9 cellular contexts compared by ENCODE assay signal in genomic region chr9:98315551-98316060, GRCh38.
DNase-seq lines count a peak whose midpoint lies in the region; ATAC-seq, FAIRE-seq and TF ChIP-seq lines count a peak whose summit lies in the region.
"Had no signal": no experiment of that assay in that cellular context is flagged by ENCODE, and none has a peak within 500 bp of the region (broad histone marks: within the 10 kb centered on the region; RNA-seq: fewer than 3 reads in every experiment).

No MANE protein-coding gene starts in this region.

- no peaks in the 10 kb centered on the region for H3K36me3 Mint-ChIP-seq in activated CD4-positive, alpha-beta T cell treated with anti-CD3 and anti-CD28 coated beads for 36 hours (ENCODE audit: low read depth)
- H3K36me3 Mint-ChIP-seq in chondrocyte (ENCODE audit: low read depth), result no peaks in the 10 kb centered on the region

- H3K9me3 Mint-ChIP-seq in activated CD4-positive, alpha-beta T cell treated with anti-CD3 and anti-CD28 coated beads for 36 hours (ENCODE audit: low read depth), result no peaks in the 10 kb centered on the region
- no peaks in the 10 kb centered on the region for H3K9me3 Mint-ChIP-seq in chondrocyte (ENCODE audit: low read depth)

- in situ Hi-C loops in HepG2 (cut with HindIII; ENCODE audit: extremely low pct_ligation_motif_present, low pct_unique_long_range_greater_than_20kb), result loop anchor here (5.0 to 10.0 kb wide), 2 partner anchors 389 to 462 kb away; partner anchors contain the start of gene GABBR2

- no peaks in the 10 kb centered on the region for H3K4me1 Mint-ChIP-seq in activated CD4-positive, alpha-beta T cell treated with anti-CD3 and anti-CD28 coated beads for 36 hours
- no peaks in the 10 kb centered on the region for H3K4me1 Mint-ChIP-seq in chondrocyte (ENCODE audit: low read depth)

- TF ChIP-seq RAD21 in HepG2 (CRISPR knock-in tag; IDR thresholded peaks at IDR 0.05), result peak; percentile 87

- DNase-seq in A673 (ENCODE audit: low spot score) (peak; percentile 85), NCI-H526 (lab: John Stamatoyannopoulos, UW) (peak; percentile 54 to 86), chondrocyte (ENCODE audit: low spot score) (no peak), HepG2 (ENCODE audit: low spot score) (peak; percentile 80)
- DNase-seq in activated CD4-positive, alpha-beta T cell treated with anti-CD3 and anti-CD28 coated beads for 36 hours, result peak; percentile 90
- peak; percentile 70 to 79 for DNase-seq in stimulated activated CD4-positive, alpha-beta T cell treated with anti-CD3 and anti-CD28 coated beads, Interleukin-4, amount 100 ng/mL, for 48 hours (ENCODE audit: low read depth in 2 of 2)

- ATAC-seq in GM18873 (IDR thresholded peaks at IDR 0.05; ENCODE audit: low FRiP score, unreplicated experiment) (peak; percentile 61), HG03460 (IDR thresholded peaks at IDR 0.05; ENCODE audit: unreplicated experiment) (peak; percentile 75), HepG2 (peak; percentile 98)
- peak; percentile 96 for ATAC-seq in activated CD4-positive, alpha-beta T cell treated with anti-CD3 and anti-CD28 coated beads for 36 hours

- H3K27me3 Mint-ChIP-seq in activated CD4-positive, alpha-beta T cell treated with anti-CD3 and anti-CD28 coated beads for 36 hours, result no peaks in the 10 kb centered on the region
- H3K27me3 Mint-ChIP-seq in chondrocyte (ENCODE audit: low read depth), result peaks cover 14% of the 10 kb centered on the region

- no peaks in the 10 kb centered on the region for H3K79me2 ChIP-seq in HepG2 (ENCODE audit: insufficient read depth, low read length)

- TF ChIP-seq EP300 in HepG2 (IDR thresholded peaks at IDR 0.05; ENCODE audit: low read depth in 2 of 2, low read length in 2 of 2) (no peak), HepG2 (CRISPR knock-in tag; IDR thresholded peaks at IDR 0.05; ENCODE audit: borderline replicate concordance) (no peak)

- no peak overlapping the region for H3K27ac Mint-ChIP-seq in activated CD4-positive, alpha-beta T cell treated with anti-CD3 and anti-CD28 coated beads for 36 hours
- H3K27ac Mint-ChIP-seq in chondrocyte (ENCODE audit: unreplicated experiment), result no peak overlapping the region

- intact Hi-C loops in A673 (cut with micrococcal nuclease; ENCODE audit: unreplicated experiment), result loop anchor here (1.0 to 5.0 kb wide), 3 partner anchors 391 to 477 kb away; no protein-coding TSS in a partner anchor
- intact Hi-C loops in activated CD4-positive, alpha-beta T cell treated with anti-CD3 and anti-CD28 coated beads for 36 hours (cut with DNase I, micrococcal nuclease), result loop anchor here (1.0 to 10.0 kb wide), 5 partner anchors 389 to 476 kb away; partner anchors contain the start of gene GABBR2 (in 1 of the 2)
- intact Hi-C loops in HepG2 (cut with micrococcal nuclease; ENCODE audit: unreplicated experiment), result loop anchor here (1.0 kb wide), 2 partner anchors 392 to 461 kb away; no protein-coding TSS in a partner anchor

- WGBS in HepG2 (ENCODE audit: low lambda C conversion rate), result 13% methylated on average over 1 of the region's 9 CpGs

- H3K36me3 ChIP-seq in A673 (ENCODE audit: insufficient read depth, low read length, poor library complexity, severe bottlenecking) (no peaks in the 10 kb centered on the region), HepG2 (replicated peaks in 1 of 2; ENCODE audit: control insufficient read depth in 1 of 2, insufficient read depth in 2 of 2, low read length in 2 of 2) (no peaks in the 10 kb centered on the region)

- BruUV-seq in A673 (replicated peaks; lab: Mats Ljungman, UMichigan) (no TSS peak), HepG2 (replicated peaks; lab: Mats Ljungman, UMichigan) (no TSS peak)

- CTCF ChIA-PET in A673 (lab: Charles Lee), result interaction anchor here (0.5 to 2.3 kb wide), 5 partner anchors 207 to 818 kb away, joined by 3 to 15 read pairs (median 4); no protein-coding TSS in a partner anchor
- CTCF ChIA-PET in activated CD4-positive, alpha-beta T cell treated with anti-CD3 and anti-CD28 coated beads for 36 hours (lab: Charles Lee), result interaction anchor here (0.6 to 2.2 kb wide), 14 partner anchors 8 to 531 kb away, joined by 3 to 18 read pairs (median 4); no protein-coding TSS in a partner anchor
- CTCF ChIA-PET in HepG2 (lab: Yijun Ruan, JAX; ENCODE audit: low intra/inter-chr PET ratio, low total read pairs), result interaction anchor here (1.5 to 1.7 kb wide), 3 partner anchors 460 to 481 kb away, joined by 5 to 21 read pairs (median 6); partner anchors contain the start of gene ANKS6

- H3K27me3 ChIP-seq in A673 (replicated peaks; ENCODE audit: insufficient read depth, low read depth, low read length, poor library complexity) (no peaks in the 10 kb centered on the region), HepG2 (ENCODE audit: control insufficient read depth in 1 of 2, insufficient read depth in 2 of 2, low read length in 2 of 2) (peaks cover 0 to 12% of the 10 kb centered on the region in 2 experiments; a peak in 3 of 5 replicates)

- H3K27ac ChIP-seq in A673 (ENCODE audit: low read depth, low read length, poor library complexity, severe bottlenecking), result no peak overlapping the region
- H3K27ac ChIP-seq in HepG2 (ENCODE audit: extremely low read length, insufficient read depth, low read length), result no peak overlapping the region

- H3K4me3 Mint-ChIP-seq in activated CD4-positive, alpha-beta T cell treated with anti-CD3 and anti-CD28 coated beads for 36 hours, result no peak overlapping the region
- H3K4me3 Mint-ChIP-seq in chondrocyte (ENCODE audit: unreplicated experiment), result no peak overlapping the region

- H3K4me1 ChIP-seq in A673 (ENCODE audit: insufficient read depth, low read length, poor library complexity, severe bottlenecking) (no peaks in the 10 kb centered on the region), HepG2 (ENCODE audit: insufficient read depth, low read length) (no peaks in the 10 kb centered on the region)

- H3K4me3 ChIP-seq in A673 (ENCODE audit: low read depth, low read length, poor library complexity, severe bottlenecking), result no peak overlapping the region
- no peak overlapping the region for H3K4me3 ChIP-seq in HepG2 (replicated peaks in 1 of 3; ENCODE audit: insufficient read depth in 1 of 3, low read depth in 2 of 3, low read length in 3 of 3)

- FAIRE-seq in HepG2 (lab: Jason Lieb, UNC), result peak; percentile 82
- FAIRE-seq: G401.6 had no signal

- POLR2A ChIA-PET in A673 (lab: Charles Lee; ENCODE audit: low non-redundant PET), result interaction anchor here (0.7 kb wide), 1 partner anchor 1951 kb away, joined by 8 read pairs; no protein-coding TSS in a partner anchor
- POLR2A ChIA-PET in activated CD4-positive, alpha-beta T cell treated with anti-CD3 and anti-CD28 coated beads for 36 hours (lab: Charles Lee), result no interaction called here
- POLR2A ChIA-PET in HepG2 (lab: Yijun Ruan, JAX), result no interaction called here

- TF ChIP-seq POLR2A in HepG2 (IDR thresholded peaks at IDR 0.05; ENCODE audit: insufficient read depth in 1 of 2, low read depth in 2 of 2, low read length in 2 of 2), result no peak

- no peak overlapping the region for H2AFZ ChIP-seq in HepG2 (ENCODE audit: low read length)

- H4K20me1 ChIP-seq in HepG2 (ENCODE audit: insufficient read depth, low read length), result no peaks in the 10 kb centered on the region

- no peak overlapping the region for H3K9ac ChIP-seq in HepG2 (ENCODE audit: insufficient read depth, low read depth, low read length)

- TF ChIP-seq CTCF in A673 (conservative IDR thresholded peaks at IDR 0.05; ENCODE audit: low read depth, low read length), result peak; percentile 95
- peak; percentile 94 for TF ChIP-seq CTCF in chondrocyte (IDR thresholded peaks at IDR 0.05)
- TF ChIP-seq CTCF in HepG2 (CRISPR knock-in tag; IDR thresholded peaks at IDR 0.05), result peak; percentile 96

- H3K9me3 ChIP-seq in A673 (ENCODE audit: low read depth, low read length, poor library complexity, severe bottlenecking) (no peaks in the 10 kb centered on the region), HepG2 (ENCODE audit: low read length) (no peaks in the 10 kb centered on the region)

- no peak overlapping the region for H3K4me2 ChIP-seq in HepG2 (ENCODE audit: low read depth, low read length)

TF ChIP-seq in HepG2, 621 proteins besides CTCF, POLR2A, EP300 and RAD21 (continues in another document):
- TF ChIP-seq ZNF773 (CRISPR knock-in tag; IDR thresholded peaks at IDR 0.05; ENCODE audit: borderline replicate concordance) (no peak), ZBTB7A (CRISPR knock-in tag; IDR thresholded peaks at IDR 0.05) (peak; percentile 77; the same call in 1 of the 2 replicates), ZBTB3 (CRISPR knock-in tag; IDR thresholded peaks at IDR 0.05; ENCODE audit: borderline replicate concordance, low read depth) (no peak), DMAP1 (CRISPR knock-in tag; IDR thresholded peaks at IDR 0.05) (no peak), BATF2 (CRISPR knock-in tag; IDR thresholded peaks at IDR 0.05) (no peak), SMYD3 (CRISPR knock-in tag; IDR thresholded peaks at IDR 0.05) (no peak), XRCC5 (optimal IDR thresholded peaks at IDR 0.05; ENCODE audit: low read length) (peak; percentile 61)
- TF ChIP-seq, protein P1, sequence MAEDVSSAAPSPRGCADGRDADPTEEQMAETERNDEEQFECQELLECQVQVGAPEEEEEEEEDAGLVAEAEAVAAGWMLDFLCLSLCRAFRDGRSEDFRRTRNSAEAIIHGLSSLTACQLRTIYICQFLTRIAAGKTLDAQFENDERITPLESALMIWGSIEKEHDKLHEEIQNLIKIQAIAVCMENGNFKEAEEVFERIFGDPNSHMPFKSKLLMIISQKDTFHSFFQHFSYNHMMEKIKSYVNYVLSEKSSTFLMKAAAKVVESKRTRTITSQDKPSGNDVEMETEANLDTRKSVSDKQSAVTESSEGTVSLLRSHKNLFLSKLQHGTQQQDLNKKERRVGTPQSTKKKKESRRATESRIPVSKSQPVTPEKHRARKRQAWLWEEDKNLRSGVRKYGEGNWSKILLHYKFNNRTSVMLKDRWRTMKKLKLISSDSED (CRISPR knock-in tag; IDR thresholded peaks at IDR 0.05), result no peak
- TF ChIP-seq, protein P2, sequence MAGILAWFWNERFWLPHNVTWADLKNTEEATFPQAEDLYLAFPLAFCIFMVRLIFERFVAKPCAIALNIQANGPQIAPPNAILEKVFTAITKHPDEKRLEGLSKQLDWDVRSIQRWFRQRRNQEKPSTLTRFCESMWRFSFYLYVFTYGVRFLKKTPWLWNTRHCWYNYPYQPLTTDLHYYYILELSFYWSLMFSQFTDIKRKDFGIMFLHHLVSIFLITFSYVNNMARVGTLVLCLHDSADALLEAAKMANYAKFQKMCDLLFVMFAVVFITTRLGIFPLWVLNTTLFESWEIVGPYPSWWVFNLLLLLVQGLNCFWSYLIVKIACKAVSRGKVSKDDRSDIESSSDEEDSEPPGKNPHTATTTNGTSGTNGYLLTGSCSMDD (CRISPR knock-in tag; IDR thresholded peaks at IDR 0.05), result no peak
